In genomic region chr14:75535164-75535898, GRCh38 we compare ENCODE assay signal across 1 cellular context.
TF ChIP-seq lines count a peak whose summit lies in the region.

No MANE protein-coding gene starts in this region.

TF ChIP-seq in HepG2, 621 proteins besides CTCF, POLR2A, EP300 and RAD21 (continued from another document):
- no peak for TF ChIP-seq ZMAT3 (CRISPR knock-in tag; conservative IDR thresholded peaks at IDR 0.05)
- no peak for TF ChIP-seq NFE2L1 (CRISPR knock-in tag; IDR thresholded peaks at IDR 0.05; ENCODE audit: borderline replicate concordance)
- TF ChIP-seq MIXL1 (CRISPR knock-in tag; IDR thresholded peaks at IDR 0.05), result peak; percentile 35; the same call in 1 of the 2 replicates
- TF ChIP-seq DNMT1 (CRISPR knock-in tag; IDR thresholded peaks at IDR 0.05), result no peak
- no peak for TF ChIP-seq SP140L (CRISPR knock-in tag; IDR thresholded peaks at IDR 0.05; ENCODE audit: borderline replicate concordance)
- TF ChIP-seq FOXA3 (CRISPR knock-in tag; IDR thresholded peaks at IDR 0.05), result peak; percentile 72
- peak; percentile 76 for TF ChIP-seq CEBPG (CRISPR knock-in tag; IDR thresholded peaks at IDR 0.05)
- no peak for TF ChIP-seq ZNF747 (CRISPR knock-in tag; IDR thresholded peaks at IDR 0.05; ENCODE audit: borderline replicate concordance)
- no peak for TF ChIP-seq ZKSCAN1 (IDR thresholded peaks at IDR 0.05; ENCODE audit: low read length)
- peak; percentile 63 for TF ChIP-seq ARID5B (CRISPR knock-in tag; IDR thresholded peaks at IDR 0.05)
- TF ChIP-seq ZGPAT (CRISPR knock-in tag; IDR thresholded peaks at IDR 0.05), result no peak
